Comparison of ENCODE assay signal across 8 cellular contexts in genomic region chr20:38113401-38114325, GRCh38. TPM values are rescaled to one million over a fixed set of nuclear protein-coding genes. Genes with fewer than 3 reads are reported as not detected.
DNase-seq lines count a peak whose midpoint lies in the region; ATAC-seq and TF ChIP-seq lines count a peak whose summit lies in the region.

No MANE protein-coding gene starts in this region.

- H3K27ac Mint-ChIP-seq in endothelial cell (ENCODE audit: unreplicated experiment) = no peak overlapping the region
- H3K27ac Mint-ChIP-seq in stimulated activated naive CD8-positive, alpha-beta T cell treated with anti-CD3 and anti-CD28 coated beads, Interleukin-15, amount 100 ng/mL, for 72 hours = peak overlapping the region; percentile 64 to 75
- peak overlapping the region in 1 of 2 donors; percentile 38 for H3K27ac Mint-ChIP-seq in activated naive CD4-positive, alpha-beta T cell treated with anti-CD3 and anti-CD28 coated beads, Interleukin-2, amount 50 U/mL, for 72 hours

- H3K27me3 Mint-ChIP-seq in endothelial cell (ENCODE audit: unreplicated experiment) = peaks cover 4% of the 10 kb centered on the region
- H3K27me3 Mint-ChIP-seq in stimulated activated naive CD8-positive, alpha-beta T cell treated with anti-CD3 and anti-CD28 coated beads, Interleukin-15, amount 100 ng/mL, for 72 hours = no peaks in the 10 kb centered on the region

- no peaks in the 10 kb centered on the region for H3K9me3 Mint-ChIP-seq in endothelial cell (ENCODE audit: unreplicated experiment)
- no peaks in the 10 kb centered on the region for H3K9me3 Mint-ChIP-seq in stimulated activated naive CD8-positive, alpha-beta T cell treated with anti-CD3 and anti-CD28 coated beads, Interleukin-15, amount 100 ng/mL, for 72 hours
- H3K9me3 Mint-ChIP-seq in activated naive CD4-positive, alpha-beta T cell treated with anti-CD3 and anti-CD28 coated beads, Interleukin-2, amount 50 U/mL, for 72 hours = no peaks in the 10 kb centered on the region

- no peak for ATAC-seq in stimulated activated naive CD8-positive, alpha-beta T cell treated with anti-CD3 and anti-CD28 coated beads, Interleukin-15, amount 100 ng/mL, for 72 hours
- no peak for ATAC-seq in HG03039 (IDR thresholded peaks at IDR 0.05; ENCODE audit: unreplicated experiment)
- ATAC-seq in activated naive CD4-positive, alpha-beta T cell treated with anti-CD3 and anti-CD28 coated beads, Interleukin-2, amount 50 U/mL, for 72 hours = no peak

- H3K9me3 ChIP-seq in NT2/D1 (ENCODE audit: insufficient read depth, low read length) = no peaks in the 10 kb centered on the region

- H3K9ac ChIP-seq in NT2/D1 (ENCODE audit: insufficient read length, low read depth) = no peak overlapping the region

- H3K36me3 ChIP-seq in NT2/D1 (ENCODE audit: insufficient read depth, insufficient read length, low read length) = no peaks in the 10 kb centered on the region

- TF ChIP-seq CTCF in endothelial cell (IDR thresholded peaks at IDR 0.05; ENCODE audit: unreplicated experiment) = peak; percentile 15

- H3K36me3 Mint-ChIP-seq in endothelial cell (ENCODE audit: low read depth, unreplicated experiment) = no peaks in the 10 kb centered on the region
- no peaks in the 10 kb centered on the region for H3K36me3 Mint-ChIP-seq in activated naive CD4-positive, alpha-beta T cell treated with anti-CD3 and anti-CD28 coated beads, Interleukin-2, amount 50 U/mL, for 72 hours

- peaks cover 4% of the 10 kb centered on the region for H3K4me1 Mint-ChIP-seq in endothelial cell (ENCODE audit: unreplicated experiment)
- H3K4me1 Mint-ChIP-seq in stimulated activated naive CD8-positive, alpha-beta T cell treated with anti-CD3 and anti-CD28 coated beads, Interleukin-15, amount 100 ng/mL, for 72 hours = peaks cover 5% of the 10 kb centered on the region

- no peak overlapping the region for H3K4me3 Mint-ChIP-seq in endothelial cell (ENCODE audit: unreplicated experiment)
- H3K4me3 Mint-ChIP-seq in stimulated activated naive CD8-positive, alpha-beta T cell treated with anti-CD3 and anti-CD28 coated beads, Interleukin-15, amount 100 ng/mL, for 72 hours = no peak overlapping the region

- H3K27me3 ChIP-seq in NT2/D1 (ENCODE audit: insufficient read depth, insufficient read length) = no peaks in the 10 kb centered on the region

- no peaks in the 10 kb centered on the region for H3K4me1 ChIP-seq in NT2/D1 (ENCODE audit: insufficient read depth, insufficient read length)

- no peak overlapping the region for H3K4me3 ChIP-seq in NT2/D1 (ENCODE audit: insufficient read length, low read depth)

- peak; percentile 56 for DNase-seq in activated effector memory CD4-positive, alpha-beta T cell treated with anti-CD3 and anti-CD28 coated beads, Interleukin-2, amount 50 U/mL, for 16 hours
- DNase-seq in activated effector memory CD4-positive, alpha-beta T cell treated with Interleukin-2 at 50 U/mL for 16 hours = no peak
- DNase-seq in NT2/D1 (ENCODE audit: low read depth, low spot score) (peak; percentile 68), endothelial cell (ENCODE audit: low spot score) (peak; percentile 49), activated T-cell treated with anti-CD3 and anti-CD28 coated beads for 4 hours (no peak)
- no peak for DNase-seq in stimulated activated naive CD8-positive, alpha-beta T cell treated with anti-CD3 and anti-CD28 coated beads, Interleukin-15, amount 100 ng/mL, for 72 hours
- no peak for DNase-seq in activated naive CD4-positive, alpha-beta T cell treated with anti-CD3 and anti-CD28 coated beads, Interleukin-2, amount 50 U/mL, for 72 hours (ENCODE audit: low spot score in 2 of 2)

RNA-seq across cellular contexts. Expression of gene TGM2, which starts 51.4 kb away (rescaled TPM):
- total RNA-seq in endothelial cell (ENCODE audit: unreplicated experiment) = 216 TPM
- total RNA-seq in activated naive CD4-positive, alpha-beta T cell treated with anti-CD3 and anti-CD28 coated beads, Interleukin-2, amount 50 U/mL, for 72 hours = under 1 TPM in 1 of 2 donors, not detected in 1; 0.10 TPM

Comparison
In these comparisons a context has a peak if more than half of its experiments do, and no peak if none do; other contexts are left out.
1. DNase-seq: peak in activated effector memory CD4-positive, alpha-beta T cell treated with anti-CD3 and anti-CD28 coated beads, Interleukin-2, amount 50 U/mL, for 16 hours (single experiment), NT2/D1 (single experiment) and endothelial cell (single experiment); none in activated effector memory CD4-positive, alpha-beta T cell treated with Interleukin-2 at 50 U/mL for 16 hours (single experiment), stimulated activated naive CD8-positive, alpha-beta T cell treated with anti-CD3 and anti-CD28 coated beads, Interleukin-15, amount 100 ng/mL, for 72 hours (0 of 2), activated naive CD4-positive, alpha-beta T cell treated with anti-CD3 and anti-CD28 coated beads, Interleukin-2, amount 50 U/mL, for 72 hours (0 of 2) and activated T-cell treated with anti-CD3 and anti-CD28 coated beads for 4 hours (single experiment).
2. RNA of gene TGM2, which starts 51.4 kb away (total RNA-seq): 216 TPM in endothelial cell (single experiment); 0.10 TPM in activated naive CD4-positive, alpha-beta T cell treated with anti-CD3 and anti-CD28 coated beads, Interleukin-2, amount 50 U/mL, for 72 hours; every median in the first group is over 100 times any median in the second.